Comparison of ENCODE assay signal across 17 cellular contexts in genomic region chr6:21947751-21948386, GRCh38.
DNase-seq lines count a peak whose midpoint lies in the region; ATAC-seq and TF ChIP-seq lines count a peak whose summit lies in the region.
"Had no signal": no experiment of that assay in that cellular context is flagged by ENCODE, and none has a peak within 500 bp of the region (broad histone marks: within the 10 kb centered on the region; RNA-seq: fewer than 3 reads in every experiment).

No MANE protein-coding gene starts in this region.

- peak overlapping the region; percentile 5 for H3K27ac ChIP-seq in left ventricle myocardium inferior (replicated peaks)
- H3K27ac ChIP-seq: tibial artery had no signal

- no peaks in the 10 kb centered on the region for H3K36me3 ChIP-seq in left ventricle myocardium inferior
- no peaks in the 10 kb centered on the region for H3K36me3 ChIP-seq in adipocyte (ENCODE audit: control insufficient read depth, insufficient read depth, low read length, severe bottlenecking)
- H3K36me3 ChIP-seq: tibial artery had no signal

- no peak overlapping the region for H3K9ac ChIP-seq in adipocyte (ENCODE audit: low read length)

- no peak for ATAC-seq in Right ventricle myocardium inferior
- no peak for ATAC-seq in GM21737 (IDR thresholded peaks at IDR 0.05; ENCODE audit: unreplicated experiment)
- no peak for ATAC-seq in GM18861 (IDR thresholded peaks at IDR 0.05; ENCODE audit: unreplicated experiment)
- ATAC-seq: activated CD4-positive, CD25-positive, alpha-beta regulatory T cell treated with anti-CD3 and anti-CD28 coated beads, Interleukin-2, amount 50 U/mL, for 24 hours; activated naive CD8-positive, alpha-beta T cell treated with anti-CD3 and anti-CD28 coated beads, Interleukin-2, amount 50 U/mL, for 24 hours; T-cell had no signal

- H3K9me3 ChIP-seq in left ventricle myocardium inferior (replicated peaks), result no peaks in the 10 kb centered on the region
- no peaks in the 10 kb centered on the region for H3K9me3 ChIP-seq in adipocyte (ENCODE audit: control insufficient read depth, low read length)
- H3K9me3 ChIP-seq: tibial artery had no signal

- intact Hi-C loops in left ventricle myocardium inferior (cut with micrococcal nuclease), result no loop called here
- intact Hi-C loops in Right ventricle myocardium inferior (cut with DNase I), result no loop called here

- peaks cover 63% of the 10 kb centered on the region for H3K4me1 Mint-ChIP-seq in type B pancreatic cell (ENCODE audit: unreplicated experiment)
- peaks cover 22% of the 10 kb centered on the region for H3K4me1 Mint-ChIP-seq in T-helper 2 cell treated with Interferon-gamma antibody and Interleukin-4, amounts not matched to agents 5 μg/mL and 100 μg/mL, for 36 hours (ENCODE audit: low read depth)

- peak overlapping the region; percentile 76 for H3K27ac Mint-ChIP-seq in type B pancreatic cell
- no peak overlapping the region for H3K27ac Mint-ChIP-seq in T-helper 2 cell treated with Interferon-gamma antibody and Interleukin-4, amounts not matched to agents 5 μg/mL and 100 μg/mL, for 36 hours
- H3K27ac Mint-ChIP-seq: activated naive CD8-positive, alpha-beta T cell treated with anti-CD3 and anti-CD28 coated beads, Interleukin-2, amount 50 U/mL, for 24 hours; T-cell had no signal

- no peaks in the 10 kb centered on the region for H3K27me3 ChIP-seq in left ventricle myocardium inferior (ENCODE audit: low read depth)
- H3K27me3 ChIP-seq in adipocyte (replicated peaks; ENCODE audit: control insufficient read depth, insufficient read depth, low read length), result no peaks in the 10 kb centered on the region
- H3K27me3 ChIP-seq: tibial artery had no signal

- H3K27me3 Mint-ChIP-seq in type B pancreatic cell, result no peaks in the 10 kb centered on the region
- H3K27me3 Mint-ChIP-seq in T-helper 2 cell treated with Interferon-gamma antibody and Interleukin-4, amounts not matched to agents 5 μg/mL and 100 μg/mL, for 36 hours (ENCODE audit: low read depth), result no peaks in the 10 kb centered on the region

- H3K9me3 Mint-ChIP-seq in type B pancreatic cell, result peaks cover 3% of the 10 kb centered on the region
- no peaks in the 10 kb centered on the region for H3K9me3 Mint-ChIP-seq in T-helper 2 cell treated with Interferon-gamma antibody and Interleukin-4, amounts not matched to agents 5 μg/mL and 100 μg/mL, for 36 hours
- H3K9me3 Mint-ChIP-seq: activated naive CD8-positive, alpha-beta T cell treated with anti-CD3 and anti-CD28 coated beads, Interleukin-2, amount 50 U/mL, for 24 hours; T-cell had no signal

- TF ChIP-seq CTCF in left ventricle myocardium inferior (IDR thresholded peaks at IDR 0.05; ENCODE audit: borderline replicate concordance) (no peak), type B pancreatic cell (conservative IDR thresholded peaks at IDR 0.05) (no peak)

- peak overlapping the region; percentile 37 for H3K4me3 Mint-ChIP-seq in type B pancreatic cell
- H3K4me3 Mint-ChIP-seq in T-helper 2 cell treated with Interferon-gamma antibody and Interleukin-4, amounts not matched to agents 5 μg/mL and 100 μg/mL, for 36 hours, result no peak overlapping the region
- H3K4me3 Mint-ChIP-seq: activated naive CD8-positive, alpha-beta T cell treated with anti-CD3 and anti-CD28 coated beads, Interleukin-2, amount 50 U/mL, for 24 hours; T-cell had no signal

- H3K4me1 ChIP-seq in left ventricle myocardium inferior, result peaks cover 30% of the 10 kb centered on the region
- H3K4me1 ChIP-seq in adipocyte (ENCODE audit: control insufficient read depth, insufficient read depth, low read length), result peaks cover 10% of the 10 kb centered on the region

- H3K36me3 Mint-ChIP-seq in type B pancreatic cell, result peaks cover 3% of the 10 kb centered on the region
- H3K36me3 Mint-ChIP-seq in T-helper 2 cell treated with Interferon-gamma antibody and Interleukin-4, amounts not matched to agents 5 μg/mL and 100 μg/mL, for 36 hours (ENCODE audit: low read depth), result no peaks in the 10 kb centered on the region
- H3K36me3 Mint-ChIP-seq: T-cell had no signal

- DNase-seq in left ventricle myocardium inferior, result no peak
- DNase-seq in Right ventricle myocardium inferior (ENCODE audit: missing footprints), result no peak
- peak; percentile 33 for DNase-seq in adipocyte (ENCODE audit: low read depth)
- DNase-seq in iris pigment epithelial cell (ENCODE audit: low read depth), result peak; percentile 36
- DNase-seq in type B pancreatic cell (ENCODE audit: extremely low spot score, unreplicated experiment), result no peak
- no peak for DNase-seq in T-helper 2 cell treated with Interferon-gamma antibody and Interleukin-4, amounts not matched to agents 5 μg/mL and 100 μg/mL, for 36 hours (ENCODE audit: low spot score)
- DNase-seq: ACHN; activated naive CD8-positive, alpha-beta T cell treated with anti-CD3 and anti-CD28 coated beads, Interleukin-2, amount 50 U/mL, for 24 hours; foreskin fibroblast; NCI-H2171; stimulated activated CD4-positive, alpha-beta T cell treated with anti-CD3 and anti-CD28 coated beads, Interleukin-1b, Interleukin-23, amount 100 ng/mL, for 48 hours; stimulated activated CD8-positive, alpha-beta memory T cell treated with anti-CD3 and anti-CD28 coated beads, Interleukin-4, amount 100 ng/mL, for 48 hours; T-cell; tibial artery had no signal

- H3K4me3 ChIP-seq in left ventricle myocardium inferior (no peak overlapping the region), adipocyte (ENCODE audit: low read length) (no peak overlapping the region)
- H3K4me3 ChIP-seq: tibial artery had no signal

Comparison
In these comparisons a context has a peak if more than half of its experiments do, and no peak if none do; other contexts are left out.
1. DNase-seq: peak in adipocyte (single experiment) and iris pigment epithelial cell (single experiment); none in left ventricle myocardium inferior (single experiment), Right ventricle myocardium inferior (single experiment), type B pancreatic cell (single experiment) and T-helper 2 cell treated with Interferon-gamma antibody and Interleukin-4, amounts not matched to agents 5 μg/mL and 100 μg/mL, for 36 hours (single experiment).